Comparison of ENCODE assay signal across 14 cellular contexts in genomic region chr3:98741121-98741716, GRCh38. TPM values are rescaled to one million over a fixed set of nuclear protein-coding genes. Genes with fewer than 3 reads are reported as not detected.
DNase-seq lines count a peak whose midpoint lies in the region; ATAC-seq, FAIRE-seq and TF ChIP-seq lines count a peak whose summit lies in the region.
"Had no signal": no experiment of that assay in that cellular context is flagged by ENCODE, and none has a peak within 500 bp of the region (broad histone marks: within the 10 kb centered on the region; RNA-seq: fewer than 3 reads in every experiment).

No MANE protein-coding gene starts in this region.

- H3K27ac Mint-ChIP-seq in astrocyte (ENCODE audit: unreplicated experiment) = peak overlapping the region; percentile 75
- H3K27ac Mint-ChIP-seq: activated naive CD8-positive, alpha-beta T cell had no signal

- no peaks in the 10 kb centered on the region for H3K27me3 ChIP-seq in astrocyte (ENCODE audit: insufficient read depth, low read length)

- no peaks in the 10 kb centered on the region for H3K79me2 ChIP-seq in astrocyte (ENCODE audit: insufficient read depth, low read length)

- FAIRE-seq in astrocyte (lab: Jason Lieb, UNC) (no peak), urothelium cell line (lab: Jason Lieb, UNC) (peak; percentile 81)

- H2AFZ ChIP-seq in astrocyte (ENCODE audit: low read depth, low read length) = no peak overlapping the region

- no peaks in the 10 kb centered on the region for H3K4me1 ChIP-seq in astrocyte (ENCODE audit: insufficient read depth, low read length)

- no peak overlapping the region for H3K9ac ChIP-seq in astrocyte (ENCODE audit: low read length)

- H3K27ac ChIP-seq in astrocyte (ENCODE audit: low read depth, low read length) = no peak overlapping the region

- H4K20me1 ChIP-seq in astrocyte (ENCODE audit: insufficient read depth, low read length) = no peaks in the 10 kb centered on the region

- H3K27me3 Mint-ChIP-seq in astrocyte (ENCODE audit: low read depth, unreplicated experiment) = no peaks in the 10 kb centered on the region

- no peak overlapping the region for H3K4me3 ChIP-seq in astrocyte (ENCODE audit: insufficient read depth, low read depth, low read length)

- H3K4me1 Mint-ChIP-seq in astrocyte (ENCODE audit: low read depth, unreplicated experiment) = peaks cover 27% of the 10 kb centered on the region

- ATAC-seq in Right ventricle myocardium superior (ENCODE audit: poor library complexity) (peak; percentile 34), left ventricle myocardium superior (peak; percentile 66), GM19324 (IDR thresholded peaks at IDR 0.05; ENCODE audit: low FRiP score, unreplicated experiment) (no peak)
- ATAC-seq: activated CD4-positive, CD25-positive, alpha-beta regulatory T cell treated with anti-CD3 and anti-CD28 coated beads, Interleukin-2, amount 50 U/mL, for 24 hours had no signal

- no peak overlapping the region for H3K4me3 Mint-ChIP-seq in astrocyte (ENCODE audit: unreplicated experiment)
- H3K4me3 Mint-ChIP-seq: activated naive CD8-positive, alpha-beta T cell had no signal

- intact Hi-C loops in Right ventricle myocardium superior (cut with DNase I) = no loop called here
- intact Hi-C loops in cardiac septum (cut with DNase I) = no loop called here
- intact Hi-C loops in left ventricle myocardium superior (cut with micrococcal nuclease) = no loop called here

- peak overlapping the region; percentile 15 for H3K4me2 ChIP-seq in astrocyte (ENCODE audit: low read length)

- DNase-seq in Right ventricle myocardium superior = no peak
- DNase-seq in cardiac septum (ENCODE audit: low spot score) = no peak
- peak; percentile 61 for DNase-seq in astrocyte (ENCODE audit: low read depth)
- DNase-seq in left ventricle myocardium superior = no peak
- DNase-seq in urothelium cell line (ENCODE audit: low spot score) = peak; percentile 54
- DNase-seq in HPDE6-E6E7 (ENCODE audit: extremely low spot score) = no peak
- DNase-seq in SIG-M5 (lab: John Stamatoyannopoulos, UW) = no peak
- DNase-seq: H7, midbrain, NCI-H1048 had no signal

- H3K36me3 Mint-ChIP-seq in astrocyte (ENCODE audit: low read depth, unreplicated experiment) = peaks cover 3% of the 10 kb centered on the region
- H3K36me3 Mint-ChIP-seq: activated naive CD8-positive, alpha-beta T cell had no signal

- H3K9me3 Mint-ChIP-seq in astrocyte (ENCODE audit: unreplicated experiment) = no peaks in the 10 kb centered on the region

- no peak for TF ChIP-seq CTCF in astrocyte (IDR thresholded peaks at IDR 0.05; ENCODE audit: insufficient read depth, low read depth, low read length)

- H3K36me3 ChIP-seq in astrocyte (ENCODE audit: insufficient read depth, low read length) = no peaks in the 10 kb centered on the region

- no peaks in the 10 kb centered on the region for H3K9me3 ChIP-seq in astrocyte (ENCODE audit: insufficient read depth, low read depth, low read length)

RNA-seq across cellular contexts. Expression of gene ST3GAL6, which starts 21.9 kb away (rescaled TPM):
- total RNA-seq in Right ventricle myocardium superior (34.1 TPM), cardiac septum (87.0 TPM), astrocyte (4.4 and 4.8 TPM in 2 replicates), left ventricle myocardium superior (27.0 TPM)
- total RNA-seq: T-helper 1 cell treated with Interleukin-12 subunit alpha and Interleukin-12 subunit beta and Interleukin-4 antibody, amounts not matched to agents 30 ng/mL and 1 ng/mL, for 36 hours had no signal

Comparison
In these comparisons a context has a peak if more than half of its experiments do, and no peak if none do; other contexts are left out.
1. DNase-seq: peak in astrocyte (single experiment) and urothelium cell line (single experiment); none in Right ventricle myocardium superior (single experiment), cardiac septum (single experiment), left ventricle myocardium superior (single experiment), HPDE6-E6E7 (single experiment) and SIG-M5 (single experiment).